1 cellular context compared by ENCODE assay signal in the genomic region with DNA sequence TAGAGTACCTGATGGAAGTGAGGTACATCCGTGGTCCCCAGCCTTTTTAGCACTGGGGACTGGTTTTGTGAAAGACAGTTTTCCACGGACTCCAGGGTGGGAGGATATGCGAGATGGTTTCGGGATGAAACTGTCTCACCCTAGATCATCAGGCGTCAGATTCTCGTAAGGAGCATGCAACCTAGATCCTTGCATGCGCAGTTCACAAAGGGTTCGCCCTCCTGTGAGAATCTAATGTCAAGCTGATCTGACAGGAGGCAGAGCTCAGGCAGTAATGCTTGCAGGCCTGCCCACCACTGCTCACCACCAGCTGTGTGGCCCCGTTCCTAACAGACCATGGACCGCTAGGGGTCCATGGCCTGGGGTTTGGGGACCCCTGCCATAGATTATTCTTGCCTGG.
TF ChIP-seq lines count a peak whose summit lies in the region.

No MANE protein-coding gene starts in this region.

TF ChIP-seq in H1, 55 proteins besides CTCF, POLR2A, EP300 and RAD21:
- no peak for TF ChIP-seq TAF1 (IDR thresholded peaks at IDR 0.05; ENCODE audit: low read depth, low read length)
- no peak for TF ChIP-seq NRF1 (IDR thresholded peaks at IDR 0.05; ENCODE audit: low read depth, low read length)
- TF ChIP-seq SRF (IDR thresholded peaks at IDR 0.05; ENCODE audit: low read depth, low read length) = no peak
- TF ChIP-seq, protein P1, sequence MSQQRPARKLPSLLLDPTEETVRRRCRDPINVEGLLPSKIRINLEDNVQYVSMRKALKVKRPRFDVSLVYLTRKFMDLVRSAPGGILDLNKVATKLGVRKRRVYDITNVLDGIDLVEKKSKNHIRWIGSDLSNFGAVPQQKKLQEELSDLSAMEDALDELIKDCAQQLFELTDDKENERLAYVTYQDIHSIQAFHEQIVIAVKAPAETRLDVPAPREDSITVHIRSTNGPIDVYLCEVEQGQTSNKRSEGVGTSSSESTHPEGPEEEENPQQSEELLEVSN (IDR thresholded peaks at IDR 0.05) = no peak
- no peak for TF ChIP-seq EGR1 (IDR thresholded peaks at IDR 0.05; ENCODE audit: borderline replicate concordance, low read depth, low read length)
- TF ChIP-seq SIX5 (IDR thresholded peaks at IDR 0.05; ENCODE audit: low read depth, low read length) = no peak
- no peak for TF ChIP-seq RBBP5 (IDR thresholded peaks at IDR 0.05; ENCODE audit: borderline replicate concordance, low read depth, low read length)
- TF ChIP-seq TBP (IDR thresholded peaks at IDR 0.05; ENCODE audit: low read depth, low read length) = no peak
- no peak for TF ChIP-seq NANOG (IDR thresholded peaks at IDR 0.05; ENCODE audit: insufficient read depth, low read depth, low read length, poor library complexity, severe bottlenecking)
- TF ChIP-seq CBX8 (IDR thresholded peaks at IDR 0.05; ENCODE audit: borderline replicate concordance, low read depth, low read length) = no peak
- no peak for TF ChIP-seq CTBP2 (IDR thresholded peaks at IDR 0.05; ENCODE audit: borderline replicate concordance, insufficient read depth, insufficient read length, low read length)
- TF ChIP-seq EZH2 (IDR thresholded peaks at IDR 0.05; ENCODE audit: low read depth, low read length, severe bottlenecking) = no peak
- TF ChIP-seq, protein P2, sequence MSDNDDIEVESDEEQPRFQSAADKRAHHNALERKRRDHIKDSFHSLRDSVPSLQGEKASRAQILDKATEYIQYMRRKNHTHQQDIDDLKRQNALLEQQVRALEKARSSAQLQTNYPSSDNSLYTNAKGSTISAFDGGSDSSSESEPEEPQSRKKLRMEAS (IDR thresholded peaks at IDR 0.05) = no peak
- TF ChIP-seq GABPA (IDR thresholded peaks at IDR 0.05; ENCODE audit: borderline replicate concordance, insufficient read depth, low read length) = no peak
- no peak for TF ChIP-seq KDM1A (IDR thresholded peaks at IDR 0.05; ENCODE audit: borderline replicate concordance, low read length)
- no peak for TF ChIP-seq ATF2 (IDR thresholded peaks at IDR 0.05; ENCODE audit: low read length)
- no peak for TF ChIP-seq CEBPB (IDR thresholded peaks at IDR 0.05; ENCODE audit: low read depth, low read length)
- no peak for TF ChIP-seq POLR2AphosphoS5 (IDR thresholded peaks at IDR 0.05; ENCODE audit: low read depth, low read length)
- TF ChIP-seq FOSL1 (IDR thresholded peaks at IDR 0.05; ENCODE audit: insufficient read depth, low read depth, low read length) = no peak
